8 cellular contexts compared by ENCODE assay signal in genomic region chr11:20337526-20338154, GRCh38. TPM values are rescaled to one million over a fixed set of nuclear protein-coding genes. Genes with fewer than 3 reads are reported as not detected.
A peak's percentile ranks its signal among the peaks of the same experiment; 100 is the strongest.
DNase-seq lines count a peak whose midpoint lies in the region; ATAC-seq and TF ChIP-seq lines count a peak whose summit lies in the region.

No MANE protein-coding gene starts in this region.

- intact Hi-C loops in vagina (cut with DNase I): no loop called here

- no peak overlapping the region for H3K4me2 ChIP-seq in GM23338

- no peak overlapping the region for H3K4me3 Mint-ChIP-seq in GM23338

- H3K27ac Mint-ChIP-seq in GM23338: no peak overlapping the region

- no peaks in the 10 kb centered on the region for H3K9me3 ChIP-seq in vagina

- ATAC-seq in GM23338: peak; percentile 80
- no peak for ATAC-seq in GM19463 (IDR thresholded peaks at IDR 0.05; ENCODE audit: unreplicated experiment)
- ATAC-seq in GM19023 (IDR thresholded peaks at IDR 0.05; ENCODE audit: unreplicated experiment): no peak

- H3K36me3 Mint-ChIP-seq in GM23338 (ENCODE audit: low read depth): no peaks in the 10 kb centered on the region

- H3K4me1 ChIP-seq in GM23338 (ENCODE audit: insufficient read depth) (peaks cover 7% of the 10 kb centered on the region; the same call in 1 of the 2 replicates), vagina (no peaks in the 10 kb centered on the region)

- H3K27ac ChIP-seq in GM23338 (ENCODE audit: low read depth): no peak overlapping the region
- no peak overlapping the region for H3K27ac ChIP-seq in vagina

- TF ChIP-seq CTCF in GM23338 (conservative IDR thresholded peaks at IDR 0.05; ENCODE audit: low read depth in 2 of 2) (peak; percentile 73 to 80), vagina (IDR thresholded peaks at IDR 0.05) (no peak)

- no peak for TF ChIP-seq POLR2A in vagina (IDR thresholded peaks at IDR 0.05)

- no peaks in the 10 kb centered on the region for H3K9me3 Mint-ChIP-seq in GM23338

- H3K36me3 ChIP-seq in GM23338 (ENCODE audit: insufficient read depth): no peaks in the 10 kb centered on the region
- no peaks in the 10 kb centered on the region for H3K36me3 ChIP-seq in vagina

- peaks cover 3% of the 10 kb centered on the region for H3K27me3 Mint-ChIP-seq in GM23338 (ENCODE audit: insufficient read depth, low read depth, poor library complexity)

- H3K79me2 ChIP-seq in GM23338 (replicated peaks; ENCODE audit: insufficient read depth): no peaks in the 10 kb centered on the region

- no peak overlapping the region for H2AFZ ChIP-seq in GM23338

- H3K27me3 ChIP-seq in GM23338 (ENCODE audit: insufficient read depth): peaks cover 16% of the 10 kb centered on the region; the same call in 1 of the 2 replicates
- H3K27me3 ChIP-seq in vagina: no peaks in the 10 kb centered on the region

- 0 out of 2 replicates have a peak, but pooled peaks cover 4% of the 10 kb centered on the region for H3K9me2 ChIP-seq in GM23338 (ENCODE audit: insufficient read depth)

- H3K4me1 Mint-ChIP-seq in GM23338: peaks cover 17% of the 10 kb centered on the region

- no peaks in the 10 kb centered on the region for H4K20me1 ChIP-seq in GM23338 (replicated peaks; ENCODE audit: insufficient read depth)

- peak; percentile 31 for DNase-seq in COLO668 (lab: John Stamatoyannopoulos, UW; ENCODE audit: unreplicated experiment)
- DNase-seq in GM23338 (ENCODE audit: low spot score): peak; percentile 68
- peak; percentile 20 for DNase-seq in NCI-H82 treated with DMSO at 0.1 percent for 48 hours (lab: John Stamatoyannopoulos, UW; ENCODE audit: unreplicated experiment)
- DNase-seq in fibroblast of peridontal ligament (ENCODE audit: extremely low read depth): peak; percentile 33
- no peak for DNase-seq in stimulated activated CD4-positive, alpha-beta T cell treated with anti-CD3 and anti-CD28 coated beads, Interleukin-1b, Interleukin-23, amount 100 ng/mL, for 48 hours
- no peak for DNase-seq in vagina (ENCODE audit: extremely low spot score in 2 of 2)

- no peaks in the 10 kb centered on the region for H3F3A ChIP-seq in GM23338 (replicated peaks; ENCODE audit: low read depth)

- H3K4me3 ChIP-seq in GM23338: no peak overlapping the region
- H3K4me3 ChIP-seq in vagina: no peak overlapping the region

TF ChIP-seq in GM23338, 12 proteins besides CTCF, POLR2A, EP300 and RAD21:
- no peak for TF ChIP-seq CREB1 (CRISPR knock-in tag; IDR thresholded peaks at IDR 0.05; ENCODE audit: low read depth)

RNA-seq across cellular contexts. Expression of gene HTATIP2, which starts 25.9 kb away (rescaled TPM):
- 45.0 and 45.2 TPM in 2 replicates for total RNA-seq in GM23338 (2014; rRNA removed; shearing (Covaris generic))
- polyA plus RNA-seq in GM23338 (2016; fragmentation: Nextera tagmentation; extraction: Ambion mirVana): 50.0 and 57.5 TPM in 2 replicates
- total RNA-seq in vagina: 35.1 TPM

RNA-seq across cellular contexts. Expression of gene PRMT3, which starts 49.9 kb away (rescaled TPM):
- total RNA-seq in GM23338 (2014; rRNA removed; shearing (Covaris generic)): 31.8 and 35.0 TPM in 2 replicates
- 19.0 and 19.1 TPM in 2 replicates for polyA plus RNA-seq in GM23338 (2016; fragmentation: Nextera tagmentation; extraction: Ambion mirVana)
- total RNA-seq in vagina: 17.7 TPM

Comparison
In these comparisons a context has a peak if more than half of its experiments do, and no peak if none do; other contexts are left out.
1. DNase-seq: peak in COLO668 (single experiment), GM23338 (single experiment), NCI-H82 treated with DMSO at 0.1 percent for 48 hours (single experiment) and fibroblast of peridontal ligament (single experiment); none in stimulated activated CD4-positive, alpha-beta T cell treated with anti-CD3 and anti-CD28 coated beads, Interleukin-1b, Interleukin-23, amount 100 ng/mL, for 48 hours (single experiment) and vagina (0 of 2).
2. CTCF ChIP-seq: peak in GM23338 (2 of 2); none in vagina (0 of 3).